ENCODE assay signal across 27 cellular contexts in genomic region chr11:17771415-17771814, GRCh38. TPM values are rescaled to one million over a fixed set of nuclear protein-coding genes. Genes with fewer than 3 reads are reported as not detected.
DNase-seq lines count a peak whose midpoint lies in the region; ATAC-seq, FAIRE-seq and TF ChIP-seq lines count a peak whose summit lies in the region.
"Had no signal": no experiment of that assay in that cellular context is flagged by ENCODE, and none has a peak within 500 bp of the region (broad histone marks: within the 10 kb centered on the region; RNA-seq: fewer than 3 reads in every experiment).

No MANE protein-coding gene starts in this region.

- H3K4me3 ChIP-seq in kidney (ENCODE audit: low read length in 2 of 2): no peak overlapping the region
- H3K4me3 ChIP-seq in lower leg skin (ENCODE audit: low read depth, poor library complexity, severe bottlenecking): no peak overlapping the region
- H3K4me3 ChIP-seq: A549; BLaER1 treated with 17β-estradiol and CSF1 and Interleukin-3, amounts not matched to agents 10 nM and 100 nM; GM12878; GM23248 had no signal

- no peaks in the 10 kb centered on the region for H3K4me1 ChIP-seq in kidney (ENCODE audit: control insufficient read depth in 1 of 2, insufficient read depth in 1 of 2, low read depth in 1 of 2, low read length in 2 of 2)
- H3K4me1 ChIP-seq: BE2C had no signal

- H3K36me3 Mint-ChIP-seq in chondrocyte (ENCODE audit: low read depth) (no peaks in the 10 kb centered on the region), nephron progenitor cell (ENCODE audit: low read depth) (no peaks in the 10 kb centered on the region)
- H3K36me3 Mint-ChIP-seq: CD14-positive monocyte; CD8-positive, alpha-beta memory T cell had no signal

- H3K4me1 Mint-ChIP-seq in chondrocyte (ENCODE audit: low read depth) (no peaks in the 10 kb centered on the region), nephron progenitor cell (peaks cover 50% of the 10 kb centered on the region)
- H3K4me1 Mint-ChIP-seq: CD14-positive monocyte; CD8-positive, alpha-beta memory T cell had no signal

- no peak overlapping the region for H3K27ac ChIP-seq in kidney (ENCODE audit: low read depth in 2 of 2, low read length in 2 of 2)
- H3K27ac ChIP-seq: A549; BLaER1 treated with 17β-estradiol and CSF1 and Interleukin-3, amounts not matched to agents 10 nM and 100 nM; GM23248 had no signal

- H3K9me3 ChIP-seq in kidney (ENCODE audit: control insufficient read depth in 1 of 2, low read length in 2 of 2): no peaks in the 10 kb centered on the region
- H3K9me3 ChIP-seq: A549; BE2C; BLaER1 treated with 17β-estradiol and CSF1 and Interleukin-3, amounts not matched to agents 10 nM and 100 nM had no signal

- DNase-seq in chondrocyte (ENCODE audit: low spot score) (peak; percentile 78), kidney (peak; percentile 35), nephron progenitor cell (peak; percentile 2), posterior vena cava (ENCODE audit: low spot score) (peak; percentile 25), lower leg skin (ENCODE audit: low spot score in 2 of 2) (no peak), left lobe of liver (ENCODE audit: low spot score) (no peak), cerebellar cortex (ENCODE audit: low spot score) (no peak)
- DNase-seq: 8988T; ACHN; AML-193; BE2C; CD4-positive, alpha-beta T cell; DMS 273 treated with DMSO at 0.1 percent for 48 hours; DMS79; EL; GDM1; GM23248; H7; HCEC 1CT had no signal

- FAIRE-seq in kidney (lab: Jason Lieb, UNC): no peak
- FAIRE-seq: A549, D721Med, GM12878, GM19239, H1 had no signal

- no peak for TF ChIP-seq POLR2A in lower leg skin (IDR thresholded peaks at IDR 0.05)

- ATAC-seq in left lobe of liver: no peak
- ATAC-seq: A549, GM12878 had no signal

- H3K36me3 ChIP-seq in kidney (ENCODE audit: control insufficient read depth in 1 of 2, insufficient read depth in 2 of 2, low read length in 2 of 2): no peaks in the 10 kb centered on the region
- H3K36me3 ChIP-seq: BE2C; BLaER1 treated with 17β-estradiol and CSF1 and Interleukin-3, amounts not matched to agents 10 nM and 100 nM had no signal

- H3K27ac Mint-ChIP-seq in chondrocyte (ENCODE audit: unreplicated experiment) (no peak overlapping the region), nephron progenitor cell (no peak overlapping the region)
- H3K27ac Mint-ChIP-seq: CD14-positive monocyte; CD4-positive, alpha-beta T cell; CD8-positive, alpha-beta memory T cell had no signal

- no peaks in the 10 kb centered on the region for H3K9me3 Mint-ChIP-seq in chondrocyte (ENCODE audit: low read depth)
- no peaks in the 10 kb centered on the region for H3K9me3 Mint-ChIP-seq in nephron progenitor cell
- H3K9me3 Mint-ChIP-seq: CD4-positive, alpha-beta T cell; CD8-positive, alpha-beta memory T cell had no signal

- H3K27me3 Mint-ChIP-seq in chondrocyte (ENCODE audit: low read depth) (peaks cover 1% of the 10 kb centered on the region), nephron progenitor cell (ENCODE audit: low read depth, poor library complexity) (peaks cover 28% of the 10 kb centered on the region)
- H3K27me3 Mint-ChIP-seq: CD4-positive, alpha-beta T cell had no signal

- no peak for TF ChIP-seq CTCF in chondrocyte (IDR thresholded peaks at IDR 0.05)
- no peak for TF ChIP-seq CTCF in kidney (IDR thresholded peaks at IDR 0.05; ENCODE audit: borderline replicate concordance, extremely low read depth, insufficient read depth)
- no peak for TF ChIP-seq CTCF in nephron progenitor cell (IDR thresholded peaks at IDR 0.05)
- no peak for TF ChIP-seq CTCF in lower leg skin (IDR thresholded peaks at IDR 0.05)

- intact Hi-C loops in kidney (cut with DNase I) (no loop called here), posterior vena cava (cut with DNase I) (no loop called here), lower leg skin (cut with DNase I; ENCODE audit: low total_unique reads) (no loop called here)

- no peak overlapping the region for H3K9ac ChIP-seq in kidney (ENCODE audit: low read length in 2 of 2)
- H3K9ac ChIP-seq: BLaER1 treated with 17β-estradiol and CSF1 and Interleukin-3, amounts not matched to agents 10 nM and 100 nM; GM23248 had no signal

- H3K4me3 Mint-ChIP-seq in chondrocyte (ENCODE audit: unreplicated experiment): no peak overlapping the region
- no peak overlapping the region for H3K4me3 Mint-ChIP-seq in nephron progenitor cell
- H3K4me3 Mint-ChIP-seq: CD14-positive monocyte; CD4-positive, alpha-beta T cell; CD8-positive, alpha-beta memory T cell had no signal

- 96 to 97% methylated on average over 17 of the region's 17 CpGs for WGBS in lower leg skin, 2 donors

RNA-seq across cellular contexts. Expression of gene KCNC1, which starts 36.8 kb away (rescaled TPM):
- total RNA-seq in chondrocyte: 0.07 to 0.20 TPM in 2 of 3 replicates, not detected in the other
- total RNA-seq in kidney: 0.03 TPM
- polyA plus RNA-seq in kidney (ENCODE audit: insufficient read depth, low read depth, low replicate concordance): not detected
- not detected for total RNA-seq in posterior vena cava
- under 1 TPM in 1 of 4 donors, not detected in 3; 0.06 TPM for total RNA-seq in lower leg skin
- total RNA-seq in left lobe of liver: not detected
- total RNA-seq: CD4-positive, alpha-beta T cell; CD8-positive, alpha-beta memory T cell; GM12878; GM23248; H7 had no signal
- polyA plus RNA-seq: CD14-positive monocyte; CD8-positive, alpha-beta memory T cell; GM23248 had no signal

RNA-seq across cellular contexts. Expression of gene MYOD1, which starts 52.0 kb away (rescaled TPM):
- not detected in 3 replicates for total RNA-seq in chondrocyte
- not detected for total RNA-seq in kidney
- not detected for polyA plus RNA-seq in kidney (ENCODE audit: insufficient read depth, low read depth, low replicate concordance)
- total RNA-seq in posterior vena cava: not detected
- not detected for total RNA-seq in lower leg skin
- total RNA-seq in left lobe of liver: not detected
- total RNA-seq: CD4-positive, alpha-beta T cell; CD8-positive, alpha-beta memory T cell; GM12878; GM23248; H1; H7 had no signal
- polyA plus RNA-seq: A549; CD14-positive monocyte; CD8-positive, alpha-beta memory T cell; GM12878; GM23248; H1 had no signal

Comparison
In these comparisons a context has a peak if more than half of its experiments do, and no peak if none do; other contexts are left out.
1. DNase-seq: peak in chondrocyte (single experiment), kidney (single experiment), nephron progenitor cell (single experiment) and posterior vena cava (single experiment); none in lower leg skin (0 of 2), left lobe of liver (single experiment) and cerebellar cortex (single experiment).